1 cellular context compared by ENCODE assay signal in genomic region chr20:22106308-22106938, GRCh38.
A peak's percentile ranks its signal among the peaks of the same experiment; 100 is the strongest.
TF ChIP-seq lines count a peak whose summit lies in the region.

No MANE protein-coding gene starts in this region.

TF ChIP-seq in HepG2, 621 proteins besides CTCF, POLR2A, EP300 and RAD21 (continued from another document):
- TF ChIP-seq CBX2 (IDR thresholded peaks at IDR 0.05; ENCODE audit: low read depth, low read length) (no peak), CBX2 (CRISPR knock-in tag; IDR thresholded peaks at IDR 0.05; ENCODE audit: low read depth) (no peak), U2AF1 (optimal IDR thresholded peaks at IDR 0.05; ENCODE audit: low read depth, low read length) (no peak), ZC3H13 (CRISPR knock-in tag; IDR thresholded peaks at IDR 0.05) (no peak), TBX3 (IDR thresholded peaks at IDR 0.05; ENCODE audit: borderline replicate concordance) (no peak), ZNF225 (CRISPR knock-in tag; IDR thresholded peaks at IDR 0.05) (no peak), ZNF788 (CRISPR knock-in tag; IDR thresholded peaks at IDR 0.05; ENCODE audit: borderline replicate concordance) (no peak), SP1 (IDR thresholded peaks at IDR 0.05) (no peak), SP1 (CRISPR knock-in tag; IDR thresholded peaks at IDR 0.05) (no peak), TEF (CRISPR knock-in tag; IDR thresholded peaks at IDR 0.05) (no peak), ZXDC (CRISPR knock-in tag; IDR thresholded peaks at IDR 0.05) (no peak), HHEX (CRISPR knock-in tag; IDR thresholded peaks at IDR 0.05) (no peak), MAFK (conservative IDR thresholded peaks at IDR 0.05 in 1 of 2, IDR thresholded peaks at IDR 0.05 in 1 of 2; ENCODE audit: low read length in 2 of 2) (peak; percentile 69 to 73), PAXIP1 (CRISPR knock-in tag; conservative IDR thresholded peaks at IDR 0.05) (no peak), NFE2L2 (IDR thresholded peaks at IDR 0.05; ENCODE audit: low read length) (peak; percentile 2; the same call in 1 of the 2 replicates), ZNF12 (CRISPR knock-in tag; IDR thresholded peaks at IDR 0.05) (no peak), ZNF318 (CRISPR knock-in tag; IDR thresholded peaks at IDR 0.05) (no peak), ZNF44 (CRISPR knock-in tag; IDR thresholded peaks at IDR 0.05) (no peak), MAFF (IDR thresholded peaks at IDR 0.05; ENCODE audit: low read depth, low read length) (peak; percentile 68; the same call in 1 of the 2 replicates), ZNF230 (CRISPR knock-in tag; IDR thresholded peaks at IDR 0.05) (no peak)
- TF ChIP-seq, protein P1, sequence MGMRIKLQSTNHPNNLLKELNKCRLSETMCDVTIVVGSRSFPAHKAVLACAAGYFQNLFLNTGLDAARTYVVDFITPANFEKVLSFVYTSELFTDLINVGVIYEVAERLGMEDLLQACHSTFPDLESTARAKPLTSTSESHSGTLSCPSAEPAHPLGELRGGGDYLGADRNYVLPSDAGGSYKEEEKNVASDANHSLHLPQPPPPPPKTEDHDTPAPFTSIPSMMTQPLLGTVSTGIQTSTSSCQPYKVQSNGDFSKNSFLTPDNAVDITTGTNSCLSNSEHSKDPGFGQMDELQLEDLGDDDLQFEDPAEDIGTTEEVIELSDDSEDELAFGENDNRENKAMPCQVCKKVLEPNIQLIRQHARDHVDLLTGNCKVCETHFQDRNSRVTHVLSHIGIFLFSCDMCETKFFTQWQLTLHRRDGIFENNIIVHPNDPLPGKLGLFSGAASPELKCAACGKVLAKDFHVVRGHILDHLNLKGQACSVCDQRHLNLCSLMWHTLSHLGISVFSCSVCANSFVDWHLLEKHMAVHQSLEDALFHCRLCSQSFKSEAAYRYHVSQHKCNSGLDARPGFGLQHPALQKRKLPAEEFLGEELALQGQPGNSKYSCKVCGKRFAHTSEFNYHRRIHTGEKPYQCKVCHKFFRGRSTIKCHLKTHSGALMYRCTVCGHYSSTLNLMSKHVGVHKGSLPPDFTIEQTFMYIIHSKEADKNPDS (CRISPR knock-in tag; IDR thresholded peaks at IDR 0.05): no peak
- TF ChIP-seq, protein P2, sequence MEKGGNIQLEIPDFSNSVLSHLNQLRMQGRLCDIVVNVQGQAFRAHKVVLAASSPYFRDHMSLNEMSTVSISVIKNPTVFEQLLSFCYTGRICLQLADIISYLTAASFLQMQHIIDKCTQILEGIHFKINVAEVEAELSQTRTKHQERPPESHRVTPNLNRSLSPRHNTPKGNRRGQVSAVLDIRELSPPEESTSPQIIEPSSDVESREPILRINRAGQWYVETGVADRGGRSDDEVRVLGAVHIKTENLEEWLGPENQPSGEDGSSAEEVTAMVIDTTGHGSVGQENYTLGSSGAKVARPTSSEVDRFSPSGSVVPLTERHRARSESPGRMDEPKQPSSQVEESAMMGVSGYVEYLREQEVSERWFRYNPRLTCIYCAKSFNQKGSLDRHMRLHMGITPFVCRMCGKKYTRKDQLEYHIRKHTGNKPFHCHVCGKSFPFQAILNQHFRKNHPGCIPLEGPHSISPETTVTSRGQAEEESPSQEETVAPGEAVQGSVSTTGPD (CRISPR knock-in tag; IDR thresholded peaks at IDR 0.05): no peak
- TF ChIP-seq, protein P3, sequence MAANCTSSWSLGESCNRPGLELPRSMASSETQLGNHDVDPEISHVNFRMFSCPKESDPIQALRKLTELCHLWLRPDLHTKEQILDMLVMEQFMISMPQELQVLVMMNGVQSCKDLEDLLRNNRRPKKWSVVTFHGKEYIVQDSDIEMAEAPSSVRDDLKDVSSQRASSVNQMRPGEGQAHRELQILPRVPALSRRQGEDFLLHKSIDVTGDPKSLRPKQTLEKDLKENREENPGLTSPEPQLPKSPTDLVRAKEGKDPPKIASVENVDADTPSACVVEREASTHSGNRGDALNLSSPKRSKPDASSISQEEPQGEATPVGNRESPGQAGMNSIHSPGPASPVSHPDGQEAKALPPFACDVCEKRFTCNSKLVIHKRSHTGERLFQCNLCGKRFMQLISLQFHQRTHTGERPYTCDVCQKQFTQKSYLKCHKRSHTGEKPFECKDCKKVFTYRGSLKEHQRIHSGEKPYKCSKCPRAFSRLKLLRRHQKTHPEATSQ (CRISPR knock-in tag; IDR thresholded peaks at IDR 0.05; ENCODE audit: borderline replicate concordance): no peak
